In genomic region chrX:34112459-34112858, GRCh38 we compare ENCODE assay signal across 8 cellular contexts. TPM values are rescaled to one million over a fixed set of nuclear protein-coding genes. Genes with fewer than 3 reads are reported as not detected.
"Had no signal": no experiment of that assay in that cellular context is flagged by ENCODE, and none has a peak within 500 bp of the region (broad histone marks: within the 10 kb centered on the region; RNA-seq: fewer than 3 reads in every experiment).

No MANE protein-coding gene starts in this region.

- ATAC-seq: GM12878 had no signal

- FAIRE-seq: GM12878, GM12891, GM12892, GM18507, GM19239 had no signal

- DNase-seq: GDM1, GF-D8 had no signal

- H3K4me3 ChIP-seq: GM12878 had no signal

RNA-seq across cellular contexts. Expression of gene FAM47A, which starts 19.7 kb away (rescaled TPM):
- total RNA-seq: G401, GM12878 had no signal
- polyA plus RNA-seq: GM12878 had no signal
